ENCODE assay signal across 9 cellular contexts in the genomic region with DNA sequence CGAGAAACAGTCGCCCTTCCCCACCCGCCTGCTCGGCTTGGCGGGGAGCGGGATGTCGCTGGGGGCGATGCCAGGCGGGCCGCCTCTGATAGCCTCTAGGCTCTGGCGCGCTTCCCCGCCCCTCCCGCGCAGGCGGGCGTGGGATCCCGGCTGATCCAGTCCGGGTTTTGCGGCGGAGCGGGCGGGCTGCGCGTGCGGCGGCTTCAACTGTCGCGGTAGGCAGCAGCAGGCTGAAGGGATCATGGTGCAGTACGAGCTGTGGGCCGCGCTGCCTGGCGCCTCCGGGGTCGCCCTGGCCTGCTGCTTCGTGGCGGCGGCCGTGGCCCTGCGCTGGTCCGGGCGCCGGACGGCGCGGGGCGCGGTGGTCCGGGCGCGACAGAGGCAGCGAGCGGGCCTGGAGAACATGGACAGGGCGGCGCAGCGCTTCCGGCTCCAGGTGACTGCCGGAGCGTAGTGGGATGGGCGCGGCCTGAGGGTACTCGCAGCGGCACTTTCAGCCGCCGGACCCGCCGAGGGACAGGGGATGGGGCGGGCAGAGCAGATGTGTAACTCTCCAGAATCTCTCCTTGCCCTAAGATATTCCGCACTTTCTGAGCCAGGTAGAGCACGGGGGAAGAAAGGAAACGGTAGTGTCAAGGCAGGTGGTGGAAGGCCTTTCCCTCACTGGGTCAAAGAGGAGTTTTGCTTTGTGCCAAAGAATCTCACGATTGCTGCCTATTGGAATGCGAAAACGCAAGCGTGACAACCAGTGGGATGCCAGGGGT. TPM values are rescaled to one million over a fixed set of nuclear protein-coding genes. Genes with fewer than 3 reads are reported as not detected.
DNase-seq lines count a peak whose midpoint lies in the region; ATAC-seq and TF ChIP-seq lines count a peak whose summit lies in the region.
"Had no signal": no experiment of that assay in that cellular context is flagged by ENCODE, and none has a peak within 500 bp of the region (broad histone marks: within the 10 kb centered on the region; RNA-seq: fewer than 3 reads in every experiment).

A gene (plus strand): TSS at position 210 of the 764 bp plus-strand sequence. CDS start 32 bp downstream, at position 242.

- intact Hi-C loops in adrenal gland (cut with DNase I) (no loop called here), heart right ventricle (cut with DNase I) (no loop called here)

- peak within 1 kb of the TSS; percentile 41 for H2AFZ ChIP-seq in osteoblast (ENCODE audit: low read length)

- H4K20me1 ChIP-seq in osteoblast (ENCODE audit: insufficient read depth, low read length): no peaks in the 10 kb centered on the region

- TF ChIP-seq POLR2A in adrenal gland (IDR thresholded peaks at IDR 0.05): peak; percentile 47 to 80

- no peaks in the 10 kb centered on the region for H3K27me3 ChIP-seq in adrenal gland
- peaks cover 0 to 18% (median 5%) of the 10 kb centered on the region in 7 donors for H3K27me3 ChIP-seq in heart right ventricle
- H3K27me3 ChIP-seq in osteoblast (ENCODE audit: insufficient read depth, low read length): peaks cover 32% of the 10 kb centered on the region

- H3K79me2 ChIP-seq in osteoblast (ENCODE audit: insufficient read depth, low read length): no peaks in the 10 kb centered on the region

- H3K9me3 ChIP-seq in adrenal gland (replicated peaks in 1 of 3): no peaks in the 10 kb centered on the region
- H3K9me3 ChIP-seq in heart right ventricle: peaks cover 0 to 20% (median 6%) of the 10 kb centered on the region in 11 donors
- H3K9me3 ChIP-seq in osteoblast (ENCODE audit: low read depth, low read length): peaks cover 15% of the 10 kb centered on the region

- ATAC-seq in heart right ventricle: peak; percentile 57 to 86 (median 72)
- ATAC-seq in HG03342 (IDR thresholded peaks at IDR 0.05; ENCODE audit: unreplicated experiment): no peak
- ATAC-seq in GM19455 (IDR thresholded peaks at IDR 0.05; ENCODE audit: unreplicated experiment): no peak

- DNase-seq in EH (ENCODE audit: low read depth) (peak; percentile 45), NCI-H526 (lab: John Stamatoyannopoulos, UW) (peak; percentile 22 to 89), adrenal gland (peak; percentile 65 to 83 (median 77)), heart right ventricle (peak; percentile 45 to 70), osteoblast (ENCODE audit: insufficient read length, low spot score, missing footprints) (peak; percentile 95), SW 1271 (lab: John Stamatoyannopoulos, UW) (no peak)

- H3K4me2 ChIP-seq in osteoblast (ENCODE audit: insufficient read depth, low read length): peak within 1 kb of the TSS; percentile 79

- H3K4me3 ChIP-seq in adrenal gland (peak within 1 kb of the TSS in 3 of 4 donors; percentile 33 to 83 (median 56)), heart right ventricle (peak within 1 kb of the TSS; percentile 32 to 57 (median 49)), osteoblast (ENCODE audit: insufficient read depth, low read length) (peak within 1 kb of the TSS; percentile 52)

- H3K27ac ChIP-seq in adrenal gland (peak within 1 kb of the TSS in 2 of 5 donors; percentile 26 to 77), heart right ventricle (peak within 1 kb of the TSS in 1 of 10 donors; percentile 8), osteoblast (ENCODE audit: low read depth, low read length) (no peak within 1 kb of the TSS)

- 2 to 8% (median 2%) methylated on average over 8 to 75 of the region's 75 CpGs for WGBS in adrenal gland, 4 donors
- 2 to 3% methylated on average over 75 of the region's 75 CpGs for WGBS in heart right ventricle, 2 donors

- peaks cover 0 to 17% of the 10 kb centered on the region in 2 donors for H3K4me1 ChIP-seq in adrenal gland (replicated peaks in 1 of 2)
- H3K4me1 ChIP-seq in heart right ventricle: peaks cover 0 to 23% (median 15%) of the 10 kb centered on the region in 9 donors
- H3K4me1 ChIP-seq in osteoblast (ENCODE audit: insufficient read depth, low read length): peaks cover 3% of the 10 kb centered on the region

- H3K36me3 ChIP-seq in adrenal gland (replicated peaks in 1 of 2): no peaks in the 10 kb centered on the region
- H3K36me3 ChIP-seq in heart right ventricle: no peaks in the 10 kb centered on the region
- no peaks in the 10 kb centered on the region for H3K36me3 ChIP-seq in osteoblast (ENCODE audit: insufficient read depth, low read length)

- no peak for TF ChIP-seq CTCF in adrenal gland (IDR thresholded peaks at IDR 0.05)
- no peak for TF ChIP-seq CTCF in heart right ventricle (IDR thresholded peaks at IDR 0.05)
- no peak for TF ChIP-seq CTCF in osteoblast (IDR thresholded peaks at IDR 0.05; ENCODE audit: extremely low read depth, low read depth, low read length)

RNA-seq across cellular contexts. Expression of the gene that starts here (rescaled TPM):
- 10 to 100 TPM; 20.6 to 53.8 (median 38.8) TPM for total RNA-seq in adrenal gland
- 100 to 1,000 TPM in 1 of 3 donors, 10 to 100 TPM in 2; 12.0 to 162 (median 89.0) TPM for polyA plus RNA-seq in adrenal gland
- 1 to 10 TPM; 1.8 to 9.8 (median 3.1) TPM for total RNA-seq in heart right ventricle
- 10 to 100 TPM in 1 of 2 donors, 1 to 10 TPM in 1; 2.4 to 16.4 TPM for polyA plus RNA-seq in heart right ventricle
- 2.4 and 4.0 TPM in 2 replicates for total RNA-seq in osteoblast
- total RNA-seq: RPMI7951 had no signal

Comparison
In these comparisons a context has a peak if more than half of its experiments do, and no peak if none do; other contexts are left out.
1. DNase-seq: peak in EH (single experiment), NCI-H526 (2 of 2), adrenal gland (7 of 7), heart right ventricle (2 of 2) and osteoblast (single experiment); none in SW 1271 (0 of 2).
2. ATAC-seq: peak in heart right ventricle (8 of 8); none in HG03342 (single experiment) and GM19455 (single experiment).
3. Peak in every context shown above with its lines, with median percentiles within 50 percentile points of each other: H3K4me3 ChIP-seq.